ENCODE assay signal across 1 cellular context in the genomic region with DNA sequence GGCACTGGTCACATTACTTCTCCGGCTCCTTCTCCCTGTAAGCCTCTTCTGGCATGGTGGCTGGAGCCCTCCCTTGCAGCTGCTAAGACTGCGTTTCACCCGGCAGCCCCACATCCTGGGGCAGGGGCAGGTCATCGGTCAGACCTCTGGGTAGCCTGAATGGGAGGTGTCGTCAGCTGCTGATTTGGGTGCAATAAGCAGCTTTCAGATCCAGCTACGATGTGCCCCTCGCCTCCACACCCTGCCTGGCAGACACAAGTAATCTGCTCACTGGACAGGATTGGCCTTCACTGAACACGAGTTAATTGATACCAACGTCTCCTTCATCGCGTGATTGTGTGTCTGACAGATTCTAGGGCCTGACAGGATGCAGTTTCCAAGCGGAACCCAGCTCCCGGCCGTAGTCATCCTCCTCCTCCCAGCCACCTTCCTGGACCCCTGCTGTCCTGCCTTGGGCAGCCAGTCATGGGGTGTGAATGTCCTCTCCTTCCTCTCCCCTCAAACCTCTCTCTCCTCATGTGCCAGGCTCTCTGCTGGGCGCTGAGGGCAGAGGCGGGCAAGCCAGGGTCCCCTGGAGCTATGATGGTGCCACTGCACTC.
A peak's percentile ranks its signal among the peaks of the same experiment; 100 is the strongest.
TF ChIP-seq lines count a peak whose summit lies in the region.

No MANE protein-coding gene starts in this region.

TF ChIP-seq in K562, 482 proteins besides CTCF, POLR2A, EP300 and RAD21:
- TF ChIP-seq ETV1 (tag; conservative IDR thresholded peaks at IDR 0.05; ENCODE audit: low read depth), result 0 out of 2 replicates have a peak, but pooled peaks have one; percentile 18
- TF ChIP-seq ZNF140 (CRISPR knock-in tag; IDR thresholded peaks at IDR 0.05), result no peak
- TF ChIP-seq ZC3H8 (IDR thresholded peaks at IDR 0.05), result no peak
- TF ChIP-seq ZFX (CRISPR knock-in tag; IDR thresholded peaks at IDR 0.05), result no peak
- TF ChIP-seq ESRRB (CRISPR knock-in tag; IDR thresholded peaks at IDR 0.05; ENCODE audit: borderline replicate concordance), result no peak
